ENCODE assay signal across 13 cellular contexts in genomic region chr2:183229386-183229785, GRCh38.
DNase-seq lines count a peak whose midpoint lies in the region; ATAC-seq and TF ChIP-seq lines count a peak whose summit lies in the region.
"Had no signal": no experiment of that assay in that cellular context is flagged by ENCODE, and none has a peak within 500 bp of the region (broad histone marks: within the 10 kb centered on the region; RNA-seq: fewer than 3 reads in every experiment).

No MANE protein-coding gene starts in this region.

- H3K4me3 ChIP-seq in osteoblast (ENCODE audit: insufficient read depth, low read length) = no peak overlapping the region
- H3K4me3 ChIP-seq: mucosa of descending colon, ovary had no signal

- H3K36me3 Mint-ChIP-seq in activated CD4-positive, alpha-beta memory T cell treated with anti-CD3 and anti-CD28 coated beads for 36 hours = peaks cover 10% of the 10 kb centered on the region
- H3K36me3 Mint-ChIP-seq in activated CD4-positive, alpha-beta memory T cell treated with anti-CD3 and anti-CD28 coated beads, Interleukin-2, amount 10 ng/mL, durations not matched to agents 7 days and 5 days (ENCODE audit: low read depth) = peaks cover 4% of the 10 kb centered on the region
- H3K36me3 Mint-ChIP-seq in activated naive CD8-positive, alpha-beta T cell treated with anti-CD3 and anti-CD28 coated beads, Interleukin-2, amount 50 U/mL, for 24 hours (ENCODE audit: low read depth) = peaks cover 6% of the 10 kb centered on the region

- no peaks in the 10 kb centered on the region for H3K27me3 ChIP-seq in osteoblast (ENCODE audit: insufficient read depth, low read length)
- H3K27me3 ChIP-seq: ovary had no signal

- peaks cover 7% of the 10 kb centered on the region for H3K9me3 Mint-ChIP-seq in activated CD4-positive, alpha-beta memory T cell treated with anti-CD3 and anti-CD28 coated beads for 36 hours
- H3K9me3 Mint-ChIP-seq in activated CD4-positive, alpha-beta memory T cell treated with anti-CD3 and anti-CD28 coated beads, Interleukin-2, amount 10 ng/mL, durations not matched to agents 7 days and 5 days = peaks cover 8% of the 10 kb centered on the region
- H3K9me3 Mint-ChIP-seq in activated naive CD8-positive, alpha-beta T cell treated with anti-CD3 and anti-CD28 coated beads, Interleukin-2, amount 50 U/mL, for 24 hours = peaks cover 7% of the 10 kb centered on the region

- H3K4me1 ChIP-seq in osteoblast (ENCODE audit: insufficient read depth, low read length) = peaks cover 11% of the 10 kb centered on the region

- ATAC-seq in HG02852 (IDR thresholded peaks at IDR 0.05; ENCODE audit: unreplicated experiment) (peak; percentile 46), GM21526 (IDR thresholded peaks at IDR 0.05; ENCODE audit: low FRiP score, unreplicated experiment) (no peak), GM18511 (IDR thresholded peaks at IDR 0.05; ENCODE audit: unreplicated experiment) (no peak)
- peak; percentile 98 for ATAC-seq in activated naive CD8-positive, alpha-beta T cell treated with anti-CD3 and anti-CD28 coated beads, Interleukin-2, amount 50 U/mL, for 24 hours
- ATAC-seq: mucosa of descending colon had no signal

- POLR2A ChIA-PET in activated CD4-positive, alpha-beta memory T cell treated with anti-CD3 and anti-CD28 coated beads for 36 hours (lab: Charles Lee) = no interaction called here
- POLR2A ChIA-PET in activated CD4-positive, alpha-beta memory T cell treated with anti-CD3 and anti-CD28 coated beads, Interleukin-2, amount 10 ng/mL, durations not matched to agents 7 days and 5 days (lab: Charles Lee) = no interaction called here

- intact Hi-C loops in activated CD4-positive, alpha-beta memory T cell treated with anti-CD3 and anti-CD28 coated beads for 36 hours (cut with micrococcal nuclease) = no loop called here

- TF ChIP-seq CTCF in osteoblast (IDR thresholded peaks at IDR 0.05; ENCODE audit: extremely low read depth, low read depth, low read length) = no peak

- no peak overlapping the region for H2AFZ ChIP-seq in osteoblast (ENCODE audit: low read length)

- CTCF ChIA-PET in activated CD4-positive, alpha-beta memory T cell treated with anti-CD3 and anti-CD28 coated beads for 36 hours (lab: Charles Lee) = interaction anchor here (1.0 kb wide), 1 partner anchor 19 kb away, joined by 5 read pairs; no protein-coding TSS in a partner anchor
- CTCF ChIA-PET in activated CD4-positive, alpha-beta memory T cell treated with anti-CD3 and anti-CD28 coated beads, Interleukin-2, amount 10 ng/mL, durations not matched to agents 7 days and 5 days (lab: Charles Lee) = no interaction called here

- H4K20me1 ChIP-seq in osteoblast (ENCODE audit: insufficient read depth, low read length) = no peaks in the 10 kb centered on the region

- H3K4me2 ChIP-seq in osteoblast (ENCODE audit: insufficient read depth, low read length) = no peak overlapping the region

- H3K4me1 Mint-ChIP-seq in activated CD4-positive, alpha-beta memory T cell treated with anti-CD3 and anti-CD28 coated beads for 36 hours (ENCODE audit: low read depth) = peaks cover 9% of the 10 kb centered on the region
- no peaks in the 10 kb centered on the region for H3K4me1 Mint-ChIP-seq in activated CD4-positive, alpha-beta memory T cell treated with anti-CD3 and anti-CD28 coated beads, Interleukin-2, amount 10 ng/mL, durations not matched to agents 7 days and 5 days
- H3K4me1 Mint-ChIP-seq in activated naive CD8-positive, alpha-beta T cell treated with anti-CD3 and anti-CD28 coated beads, Interleukin-2, amount 50 U/mL, for 24 hours = peaks cover 9% of the 10 kb centered on the region

- no peaks in the 10 kb centered on the region for H3K9me3 ChIP-seq in osteoblast (ENCODE audit: low read depth, low read length)
- H3K9me3 ChIP-seq: mucosa of descending colon, ovary had no signal

- H3K27ac ChIP-seq in osteoblast (ENCODE audit: low read depth, low read length) = no peak overlapping the region
- H3K27ac ChIP-seq: ovary, WERI-Rb-1 had no signal

- peaks cover 4% of the 10 kb centered on the region for H3K27me3 Mint-ChIP-seq in activated CD4-positive, alpha-beta memory T cell treated with anti-CD3 and anti-CD28 coated beads for 36 hours
- no peaks in the 10 kb centered on the region for H3K27me3 Mint-ChIP-seq in activated CD4-positive, alpha-beta memory T cell treated with anti-CD3 and anti-CD28 coated beads, Interleukin-2, amount 10 ng/mL, durations not matched to agents 7 days and 5 days
- no peaks in the 10 kb centered on the region for H3K27me3 Mint-ChIP-seq in activated naive CD8-positive, alpha-beta T cell treated with anti-CD3 and anti-CD28 coated beads, Interleukin-2, amount 50 U/mL, for 24 hours

- H3K27ac Mint-ChIP-seq in activated CD4-positive, alpha-beta memory T cell treated with anti-CD3 and anti-CD28 coated beads for 36 hours = no peak overlapping the region
- no peak overlapping the region for H3K27ac Mint-ChIP-seq in activated CD4-positive, alpha-beta memory T cell treated with anti-CD3 and anti-CD28 coated beads, Interleukin-2, amount 10 ng/mL, durations not matched to agents 7 days and 5 days
- peak overlapping the region; percentile 41 for H3K27ac Mint-ChIP-seq in activated naive CD8-positive, alpha-beta T cell treated with anti-CD3 and anti-CD28 coated beads, Interleukin-2, amount 50 U/mL, for 24 hours

- H3K36me3 ChIP-seq in osteoblast (ENCODE audit: insufficient read depth, low read length) = no peaks in the 10 kb centered on the region
- H3K36me3 ChIP-seq: ovary, WERI-Rb-1 had no signal

- no peaks in the 10 kb centered on the region for H3K79me2 ChIP-seq in osteoblast (ENCODE audit: insufficient read depth, low read length)

- H3K4me3 Mint-ChIP-seq in activated CD4-positive, alpha-beta memory T cell treated with anti-CD3 and anti-CD28 coated beads for 36 hours = no peak overlapping the region
- no peak overlapping the region for H3K4me3 Mint-ChIP-seq in activated CD4-positive, alpha-beta memory T cell treated with anti-CD3 and anti-CD28 coated beads, Interleukin-2, amount 10 ng/mL, durations not matched to agents 7 days and 5 days
- H3K4me3 Mint-ChIP-seq in activated naive CD8-positive, alpha-beta T cell treated with anti-CD3 and anti-CD28 coated beads, Interleukin-2, amount 50 U/mL, for 24 hours = no peak overlapping the region

- DNase-seq in activated CD4-positive, alpha-beta memory T cell treated with anti-CD3 and anti-CD28 coated beads for 36 hours = peak; percentile 12
- no peak for DNase-seq in activated CD4-positive, alpha-beta memory T cell treated with anti-CD3 and anti-CD28 coated beads, Interleukin-2, amount 10 ng/mL, durations not matched to agents 7 days and 5 days
- no peak for DNase-seq in activated naive CD8-positive, alpha-beta T cell treated with anti-CD3 and anti-CD28 coated beads, Interleukin-2, amount 50 U/mL, for 24 hours
- DNase-seq in osteoblast (ENCODE audit: insufficient read length, low spot score, missing footprints) = peak; percentile 34
- DNase-seq in midbrain (lab: John Stamatoyannopoulos, UW) = no peak
- DNase-seq: MM.1S; mucosa of descending colon; NK-92 treated with Interleukin-12 subunit alpha and Interleukin-12 subunit beta, amount 100 ng/mL, for 24 hours; ovary; WERI-Rb-1 had no signal

Comparison
In these comparisons a context has a peak if more than half of its experiments do, and no peak if none do; other contexts are left out.
1. DNase-seq: peak in activated CD4-positive, alpha-beta memory T cell treated with anti-CD3 and anti-CD28 coated beads for 36 hours (single experiment) and osteoblast (single experiment); none in activated CD4-positive, alpha-beta memory T cell treated with anti-CD3 and anti-CD28 coated beads, Interleukin-2, amount 10 ng/mL, durations not matched to agents 7 days and 5 days (single experiment), activated naive CD8-positive, alpha-beta T cell treated with anti-CD3 and anti-CD28 coated beads, Interleukin-2, amount 50 U/mL, for 24 hours (single experiment) and midbrain (single experiment).
2. ATAC-seq: peak in HG02852 (single experiment) and activated naive CD8-positive, alpha-beta T cell treated with anti-CD3 and anti-CD28 coated beads, Interleukin-2, amount 50 U/mL, for 24 hours (single experiment); none in GM21526 (single experiment) and GM18511 (single experiment).